In the genomic region with DNA sequence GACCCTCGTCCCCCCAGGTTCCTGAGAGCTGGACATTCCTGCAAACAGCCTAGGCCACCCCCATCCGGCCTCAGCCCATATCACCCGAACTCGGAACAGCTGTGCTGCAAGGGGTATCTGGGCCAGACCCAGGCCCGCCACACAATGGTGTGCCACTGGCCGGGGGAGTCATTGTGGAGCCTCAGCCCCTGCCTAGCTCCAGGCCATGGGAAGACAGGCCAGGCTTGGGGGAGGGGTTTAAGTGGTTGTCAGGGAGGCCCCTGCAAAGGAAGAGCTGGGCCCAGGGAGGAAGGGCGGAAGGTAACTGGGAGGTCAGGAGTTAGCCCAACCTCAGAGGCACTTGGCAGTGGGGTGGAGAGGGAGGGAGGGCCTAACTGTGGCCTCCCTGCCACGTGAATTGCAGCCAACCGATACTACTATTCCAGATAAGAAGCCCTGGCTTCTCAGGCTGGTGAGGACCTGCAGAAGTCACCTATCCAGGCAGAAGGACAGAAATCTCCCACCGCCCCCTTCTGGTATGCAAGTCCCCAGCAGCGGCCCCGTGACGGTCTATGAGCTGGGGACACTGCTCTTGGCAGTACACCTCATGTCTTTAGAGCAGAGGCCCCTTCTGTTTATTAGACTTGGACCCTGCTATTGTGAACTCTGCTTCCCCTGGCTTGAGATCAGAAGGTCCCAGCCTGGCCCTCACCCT, we compare ENCODE assay signal across 9 cellular contexts. TPM values are rescaled to one million over a fixed set of nuclear protein-coding genes. Genes with fewer than 3 reads are reported as not detected.
DNase-seq lines count a peak whose midpoint lies in the region; ATAC-seq and TF ChIP-seq lines count a peak whose summit lies in the region.
"Had no signal": no experiment of that assay in that cellular context is flagged by ENCODE, and none has a peak within 500 bp of the region (broad histone marks: within the 10 kb centered on the region; RNA-seq: fewer than 3 reads in every experiment).

No MANE protein-coding gene starts in this region.

- TF ChIP-seq POLR2A in esophagus squamous epithelium (IDR thresholded peaks at IDR 0.05): no peak

- DNase-seq in OCI-LY7 (ENCODE audit: low spot score) (peak; percentile 62), esophagus squamous epithelium (lab: John Stamatoyannopoulos, UW) (no peak), progenitor cell of endocrine pancreas (ENCODE audit: low spot score, unreplicated experiment) (no peak), hippocampal formation (lab: John Stamatoyannopoulos, UW) (no peak), GM23248 (no peak), DMS153 treated with DMSO at 0.1 percent for 48 hours (lab: John Stamatoyannopoulos, UW; ENCODE audit: unreplicated experiment) (no peak)
- DNase-seq: NCI-H1105 treated with DMSO at 0.1 percent for 48 hours had no signal

- WGBS in esophagus squamous epithelium, 2 donors: 52 to 63% methylated on average over 6 to 10 of the region's 13 CpGs
- WGBS in GM23248 (ENCODE audit: low coverage in 1 of 2, low lambda C conversion rate in 2 of 2, missing lambda C conversion rate in 2 of 2), 2 experiments: 78 to 80% methylated on average over 13 of the region's 13 CpGs

- H3K9me3 Mint-ChIP-seq in progenitor cell of endocrine pancreas (ENCODE audit: low read depth): no peaks in the 10 kb centered on the region

- H3K9me2 ChIP-seq in OCI-LY7 (ENCODE audit: insufficient read depth, low read length): no peaks in the 10 kb centered on the region
- no peaks in the 10 kb centered on the region for H3K9me2 ChIP-seq in GM23248 (ENCODE audit: insufficient read depth)

- H3K27me3 ChIP-seq in esophagus squamous epithelium: no peaks in the 10 kb centered on the region
- H3K27me3 ChIP-seq in GM23248 (replicated peaks; ENCODE audit: insufficient read depth): no peaks in the 10 kb centered on the region

- no TSS peak for BruUV-seq in OCI-LY7 (replicated peaks; lab: Mats Ljungman, UMichigan)

- peaks cover 53% of the 10 kb centered on the region for H3K4me1 ChIP-seq in OCI-LY7 (ENCODE audit: insufficient read depth, low read length, poor library complexity, severe bottlenecking)
- H3K4me1 ChIP-seq in esophagus squamous epithelium: peaks cover 42 to 98% (median 65%) of the 10 kb centered on the region in 3 donors
- H3K4me1 ChIP-seq in GM23248 (ENCODE audit: insufficient read depth): no peaks in the 10 kb centered on the region

- TF ChIP-seq CTCF in GM12874 (IDR thresholded peaks at IDR 0.05; ENCODE audit: insufficient read depth, low read depth, low read length) (peak; percentile 16; the same call in 1 of the 2 replicates), OCI-LY7 (conservative IDR thresholded peaks at IDR 0.05; ENCODE audit: low read length) (peak; percentile 55), esophagus squamous epithelium (IDR thresholded peaks at IDR 0.05) (no peak), progenitor cell of endocrine pancreas (IDR thresholded peaks at IDR 0.05; ENCODE audit: unreplicated experiment) (peak; percentile 32)

- H3K4me2 ChIP-seq in OCI-LY7 (ENCODE audit: low read length) (peak overlapping the region; percentile 73), GM23248 (ENCODE audit: unreplicated experiment) (no peak overlapping the region)

- H3K4me3 Mint-ChIP-seq in progenitor cell of endocrine pancreas (ENCODE audit: low read depth): no peak overlapping the region

- H3F3A ChIP-seq in GM23248 (ENCODE audit: insufficient read depth): no peaks in the 10 kb centered on the region

- H3K4me3 ChIP-seq in OCI-LY7 (ENCODE audit: low read depth, low read length, poor library complexity, severe bottlenecking) (no peak overlapping the region), esophagus squamous epithelium (no peak overlapping the region), GM23248 (no peak overlapping the region)

- ATAC-seq in GM21526 (IDR thresholded peaks at IDR 0.05; ENCODE audit: low FRiP score, unreplicated experiment): no peak

- in situ Hi-C loops in GM23248 (cut with MboI): no loop called here

- POLR2A ChIA-PET in OCI-LY7 (lab: Charles Lee): interaction anchor here (0.5 to 1.0 kb wide), 3 partner anchors 10 to 573 kb away, joined by 3 read pairs; no protein-coding TSS in a partner anchor

- no peaks in the 10 kb centered on the region for H4K20me1 ChIP-seq in OCI-LY7 (ENCODE audit: insufficient read depth, low read length)
- no peaks in the 10 kb centered on the region for H4K20me1 ChIP-seq in GM23248 (ENCODE audit: insufficient read depth)

- no peaks in the 10 kb centered on the region for H3K79me2 ChIP-seq in OCI-LY7 (ENCODE audit: insufficient read depth, low read depth, low read length)
- no peaks in the 10 kb centered on the region for H3K79me2 ChIP-seq in GM23248 (ENCODE audit: insufficient read depth)

- peak overlapping the region; percentile 86 for H3K27ac Mint-ChIP-seq in progenitor cell of endocrine pancreas

- H3K36me3 Mint-ChIP-seq in progenitor cell of endocrine pancreas (ENCODE audit: insufficient read depth): no peaks in the 10 kb centered on the region

- no peaks in the 10 kb centered on the region for H3K9me3 ChIP-seq in OCI-LY7 (ENCODE audit: low read length)
- H3K9me3 ChIP-seq in esophagus squamous epithelium: no peaks in the 10 kb centered on the region
- H3K9me3 ChIP-seq in GM23248 (ENCODE audit: low read depth): no peaks in the 10 kb centered on the region

- no peaks in the 10 kb centered on the region for H3K27me3 Mint-ChIP-seq in progenitor cell of endocrine pancreas

- H3K27ac ChIP-seq in OCI-LY7 (ENCODE audit: low read depth, low read length, poor library complexity, severe bottlenecking) (peak overlapping the region; percentile 88), esophagus squamous epithelium (peak overlapping the region; percentile 72 to 91 (median 86)), GM23248 (no peak overlapping the region)

- H3K9ac ChIP-seq in GM23248: no peak overlapping the region

- H2AFZ ChIP-seq in OCI-LY7 (ENCODE audit: low read length) (no peak overlapping the region; the same call in 1 of the 2 replicates), GM23248 (no peak overlapping the region)

- H3K36me3 ChIP-seq in OCI-LY7 (ENCODE audit: insufficient read depth, low read length): no peaks in the 10 kb centered on the region
- H3K36me3 ChIP-seq in esophagus squamous epithelium: peaks cover 9 to 20% (median 11%) of the 10 kb centered on the region in 3 donors
- H3K36me3 ChIP-seq in GM23248 (ENCODE audit: low read depth): no peaks in the 10 kb centered on the region

- CTCF ChIA-PET in OCI-LY7 (lab: Charles Lee; ENCODE audit: unreplicated experiment): interaction anchor here (0.6 to 1.3 kb wide), 2 partner anchors 18 to 38 kb away, joined by 3 to 4 read pairs; no protein-coding TSS in a partner anchor

- peaks cover 19% of the 10 kb centered on the region for H3K4me1 Mint-ChIP-seq in progenitor cell of endocrine pancreas (ENCODE audit: low read depth)

- intact Hi-C loops in OCI-LY7 (cut with micrococcal nuclease; ENCODE audit: unreplicated experiment): loop anchor here (1.0 kb wide), 1 partner anchor 27 kb away; the partner anchor contains the start of gene VSIR
- intact Hi-C loops in esophagus squamous epithelium (cut with DNase I): no loop called here

RNA-seq across cellular contexts. Expression of gene VSIR, which starts 26.8 kb away (rescaled TPM):
- 2.1 and 2.2 TPM in 2 replicates for total RNA-seq in OCI-LY7 (2014; rRNA removed; shearing (Covaris generic))
- total RNA-seq in OCI-LY7 (2022): 4.9 and 9.0 TPM in 2 replicates
- 10 to 100 TPM; 34.1 to 51.7 (median 44.8) TPM for total RNA-seq in esophagus squamous epithelium
- 2.6 and 3.6 TPM in 2 replicates for total RNA-seq in progenitor cell of endocrine pancreas
- 60.8 and 81.6 TPM in 2 replicates for total RNA-seq in GM23248 (2014; rRNA removed; shearing (Covaris generic))
- 152 and 153 TPM in 2 replicates for polyA plus RNA-seq in GM23248 (2016; fragmentation: Nextera tagmentation; extraction: Ambion mirVana)

RNA-seq across cellular contexts. Expression of gene C10orf105, which starts 26.9 kb away (rescaled TPM):
- 0.09 TPM in 1 of 2 replicates, not detected in the other for total RNA-seq in OCI-LY7 (2014; rRNA removed; shearing (Covaris generic))
- 0.09 and 0.15 TPM in 2 replicates for total RNA-seq in OCI-LY7 (2022)
- under 1 TPM in 2 of 4 donors, not detected in 2; under 0.01 to 0.15 TPM for total RNA-seq in esophagus squamous epithelium
- total RNA-seq in progenitor cell of endocrine pancreas: 0.07 TPM in 1 of 2 replicates, not detected in the other
- not detected in 2 replicates for total RNA-seq in GM23248 (2014; rRNA removed; shearing (Covaris generic))
- polyA plus RNA-seq in GM23248 (2016; fragmentation: Nextera tagmentation; extraction: Ambion mirVana): 0.06 TPM in 1 of 2 replicates, not detected in the other

Comparison
In these comparisons a context has a peak if more than half of its experiments do, and no peak if none do; other contexts are left out.
1. CTCF ChIP-seq: peak in GM12874 (single experiment), OCI-LY7 (single experiment) and progenitor cell of endocrine pancreas (single experiment); none in esophagus squamous epithelium (0 of 6).